12 cellular contexts compared by ENCODE assay signal in the genomic region with DNA sequence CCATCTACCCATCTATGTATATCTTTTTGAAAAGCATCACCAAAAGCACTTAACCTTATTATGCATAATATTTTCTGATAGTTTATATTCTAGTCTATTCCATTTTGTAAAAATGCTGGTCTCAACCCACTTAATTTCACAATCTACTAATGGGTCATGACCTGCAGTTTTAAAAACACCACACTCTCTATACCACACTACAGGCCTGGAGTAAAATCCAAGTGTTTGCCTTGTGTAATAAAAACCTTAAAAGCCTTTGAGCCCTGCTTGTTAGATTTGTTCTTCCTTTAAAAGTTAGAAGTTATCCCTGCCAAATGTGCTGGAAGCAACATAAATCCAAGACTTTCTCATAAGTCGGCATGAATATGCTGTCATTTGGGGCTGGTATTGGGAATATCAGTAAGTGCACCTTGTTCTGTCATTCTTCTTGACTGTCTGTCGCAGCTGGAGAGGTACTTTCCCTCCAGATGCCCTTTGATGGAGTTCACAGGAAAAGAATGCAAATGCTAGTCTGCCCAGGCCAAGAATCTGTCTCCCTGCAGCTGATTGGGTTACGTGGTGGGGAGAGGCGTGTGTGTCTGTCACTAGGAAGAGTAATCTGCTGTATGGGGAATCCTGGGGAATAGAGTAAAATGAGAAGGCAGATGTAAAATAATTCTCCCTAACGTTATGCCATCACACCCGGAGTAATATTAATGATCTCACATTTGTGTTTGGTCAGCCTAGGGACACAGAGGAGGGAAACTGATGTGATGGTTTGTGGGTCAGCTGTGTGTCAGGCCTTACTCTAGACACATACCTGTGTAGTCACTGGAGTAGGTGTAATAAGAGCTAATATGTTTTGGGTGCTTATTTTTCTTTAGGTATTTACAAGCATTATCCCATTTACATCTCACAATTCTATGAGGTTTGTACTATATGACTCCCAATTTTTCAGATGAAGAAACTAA.
DNase-seq lines count a peak whose midpoint lies in the region; ATAC-seq and TF ChIP-seq lines count a peak whose summit lies in the region.
"Had no signal": no experiment of that assay in that cellular context is flagged by ENCODE, and none has a peak within 500 bp of the region (broad histone marks: within the 10 kb centered on the region; RNA-seq: fewer than 3 reads in every experiment).

No MANE protein-coding gene starts in this region.

- no peak overlapping the region; the same call in 1 of the 2 replicates for H3K18ac ChIP-seq in IMR-90 (ENCODE audit: low read depth, low read length)

- H2BK5ac ChIP-seq in IMR-90 (ENCODE audit: low read depth, low read length, poor library complexity, severe bottlenecking): no peak overlapping the region

- H3K56ac ChIP-seq in IMR-90 (ENCODE audit: extremely low read depth, insufficient read depth, low read length): no peak overlapping the region

- WGBS in IMR-90 (ENCODE audit: extremely low coverage in 2 of 2, insufficient read length in 1 of 2), 2 experiments: no CpG with 5 or more reads among the region's 6 CpGs

- H3K4me1 Mint-ChIP-seq in nephron progenitor cell: peaks cover 32% of the 10 kb centered on the region

- H2BK20ac ChIP-seq in IMR-90 (ENCODE audit: low read depth, low read length): no peak overlapping the region

- no TSS peak for BruUV-seq in IMR-90 (replicated peaks; lab: Mats Ljungman, UMichigan)

- H3K9ac ChIP-seq in IMR-90 (ENCODE audit: low read depth, low read length) (no peak overlapping the region), fibroblast of lung (ENCODE audit: insufficient read depth, low read length) (no peak overlapping the region)

- dilution Hi-C loops in IMR-90 (cut with HindIII; ENCODE audit: low sequenced_read_pairs, unreplicated experiment): no loop called here

- H2BK15ac ChIP-seq in IMR-90 (ENCODE audit: low read depth, low read length): no peak overlapping the region

- H3K36me3 ChIP-seq in IMR-90 (ENCODE audit: control insufficient read depth, insufficient read depth, low read length) (no peaks in the 10 kb centered on the region), fibroblast of lung (ENCODE audit: control insufficient read depth, insufficient read depth, low read length) (no peaks in the 10 kb centered on the region)
- H3K36me3 ChIP-seq: upper lobe of left lung had no signal

- peaks cover 3% of the 10 kb centered on the region for H3K27me3 Mint-ChIP-seq in nephron progenitor cell (ENCODE audit: low read depth, poor library complexity)

- ATAC-seq in IMR-90 (ENCODE audit: low read depth) (peak; percentile 88), GM21526 (IDR thresholded peaks at IDR 0.05; ENCODE audit: low FRiP score, unreplicated experiment) (no peak), HG02938 (IDR thresholded peaks at IDR 0.05; ENCODE audit: unreplicated experiment) (no peak)
- ATAC-seq: K562 had no signal

- peak overlapping the region; percentile 83; the same call in 1 of the 2 replicates for H2AK5ac ChIP-seq in IMR-90 (ENCODE audit: low read depth, low read length)

- H4K91ac ChIP-seq in IMR-90 (ENCODE audit: insufficient read depth, low read depth, low read length): no peak overlapping the region

- H3K27ac ChIP-seq in IMR-90 (ENCODE audit: insufficient read depth, low read length) (no peak overlapping the region), fibroblast of lung (ENCODE audit: insufficient read depth, low read length) (no peak overlapping the region)
- H3K27ac ChIP-seq: upper lobe of left lung had no signal

- TF ChIP-seq RAD21 in IMR-90 (IDR thresholded peaks at IDR 0.05; ENCODE audit: low read length): no peak

- TF ChIP-seq POLR2A in IMR-90 (IDR thresholded peaks at IDR 0.05; ENCODE audit: low read depth, low read length): no peak

- no peak overlapping the region for H3K4me3 ChIP-seq in IMR-90 (ENCODE audit: insufficient read depth, low read depth, low read length)
- H3K4me3 ChIP-seq in fibroblast of lung (replicated peaks in 1 of 4; ENCODE audit: control extremely low read depth in 1 of 4, insufficient read depth in 1 of 4, low read depth in 3 of 4, low read length in 4 of 4): no peak overlapping the region
- H3K4me3 ChIP-seq: K562, upper lobe of left lung had no signal

- H3K9me3 ChIP-seq in IMR-90 (ENCODE audit: control insufficient read depth, insufficient read depth, low read length) (peaks cover 5% of the 10 kb centered on the region), fibroblast of lung (ENCODE audit: control insufficient read depth, insufficient read depth, low read depth, low read length) (no peaks in the 10 kb centered on the region)
- H3K9me3 ChIP-seq: upper lobe of left lung had no signal

- H3K23ac ChIP-seq in IMR-90 (ENCODE audit: low read depth, low read length): peak overlapping the region; percentile 52; the same call in 1 of the 2 replicates

- CTCF ChIA-PET in IMR-90 (lab: Yijun Ruan, JAX): no interaction called here

- peaks cover 6% of the 10 kb centered on the region for H3K4me1 ChIP-seq in IMR-90 (ENCODE audit: control insufficient read depth, insufficient read depth, low read length)
- H3K4me1 ChIP-seq in fibroblast of lung (ENCODE audit: control insufficient read depth, extremely low read depth, insufficient read depth, low read length): no peaks in the 10 kb centered on the region

- no peaks in the 10 kb centered on the region for H3K9me1 ChIP-seq in IMR-90 (ENCODE audit: insufficient read depth, low read length)

- no peak overlapping the region for H3K4me2 ChIP-seq in IMR-90 (ENCODE audit: low read depth, low read length)
- no peak overlapping the region for H3K4me2 ChIP-seq in fibroblast of lung (ENCODE audit: extremely low read depth, insufficient read depth, low read length)

- no peak overlapping the region for H3K4ac ChIP-seq in IMR-90 (ENCODE audit: low read depth, low read length)

- no peaks in the 10 kb centered on the region for H3K79me1 ChIP-seq in IMR-90 (ENCODE audit: low read depth in 1 of 2, low read length in 2 of 2)

- DNase-seq in Caki2 (ENCODE audit: low read depth) (peak; percentile 16), IMR-90 (peak; percentile 49), fibroblast of lung (ENCODE audit: low read depth in 2 of 2) (peak; percentile 70 to 73), nephron progenitor cell (peak; percentile 15), RPMI8226 (no peak)
- DNase-seq in stimulated activated CD4-positive, alpha-beta T cell treated with anti-CD3 and anti-CD28 coated beads, Interleukin-4, amount 100 ng/mL, for 4 hours: no peak
- DNase-seq: activated CD4-positive, CD25-positive, alpha-beta regulatory T cell treated with anti-CD3 and anti-CD28 coated beads, Interleukin-2, amount 50 U/mL, for 72 hours; upper lobe of left lung had no signal

- TF ChIP-seq CTCF in IMR-90 (conservative IDR thresholded peaks at IDR 0.05; ENCODE audit: low read depth, low read length) (no peak), fibroblast of lung (conservative IDR thresholded peaks at IDR 0.05 in 1 of 2, IDR thresholded peaks at IDR 0.05 in 1 of 2; ENCODE audit: low read depth in 1 of 2, low read length in 2 of 2) (no peak), nephron progenitor cell (IDR thresholded peaks at IDR 0.05) (no peak)

- H3K14ac ChIP-seq in IMR-90 (replicated peaks; ENCODE audit: low read depth, low read length): 0 out of 2 replicates have a peak overlapping the region, but pooled peaks have one; percentile 15

- no peaks in the 10 kb centered on the region for H3K36me3 Mint-ChIP-seq in nephron progenitor cell (ENCODE audit: low read depth)

- POLR2A ChIA-PET in IMR-90 (lab: Charles Lee; ENCODE audit: unreplicated experiment): no interaction called here

- intact Hi-C loops in IMR-90 (cut with micrococcal nuclease): no loop called here

- no peaks in the 10 kb centered on the region for H3K9me3 Mint-ChIP-seq in nephron progenitor cell

- in situ Hi-C loops in Caki2 (cut with HindIII; ENCODE audit: low pct_unique_long_range_greater_than_20kb, low sequenced_read_pairs) (no loop called here), IMR-90 (cut with MboI; ENCODE audit: low sequenced_read_pairs) (no loop called here)

- H3K4me3 Mint-ChIP-seq in nephron progenitor cell: peak overlapping the region; percentile 22
- H3K4me3 Mint-ChIP-seq: B cell had no signal

- H3K27me3 ChIP-seq in IMR-90 (ENCODE audit: control insufficient read depth, insufficient read depth, low read length) (no peaks in the 10 kb centered on the region; the same call in 1 of the 2 replicates), fibroblast of lung (ENCODE audit: control insufficient read depth, insufficient read depth, low read length) (no peaks in the 10 kb centered on the region)
- H3K27me3 ChIP-seq: upper lobe of left lung had no signal

- H4K20me1 ChIP-seq in IMR-90 (ENCODE audit: insufficient read depth, low read length) (no peaks in the 10 kb centered on the region), fibroblast of lung (ENCODE audit: control insufficient read depth, extremely low read depth, insufficient read depth, low read length) (no peaks in the 10 kb centered on the region)

- no peak overlapping the region for H2BK120ac ChIP-seq in IMR-90 (ENCODE audit: low read depth, low read length)

- no peak overlapping the region for H4K8ac ChIP-seq in IMR-90 (ENCODE audit: low read depth in 2 of 2, low read length in 2 of 2)

- no peaks in the 10 kb centered on the region for H3K79me2 ChIP-seq in fibroblast of lung (ENCODE audit: control insufficient read depth, insufficient read depth, low read length)

- H2AK9ac ChIP-seq in IMR-90 (replicated peaks; ENCODE audit: low read depth, low read length, poor library complexity): no peak overlapping the region

- H3K27ac Mint-ChIP-seq in nephron progenitor cell: no peak overlapping the region
- H3K27ac Mint-ChIP-seq: B cell had no signal

- H4K5ac ChIP-seq in IMR-90 (ENCODE audit: low read depth, low read length): no peak overlapping the region

- H2AFZ ChIP-seq in IMR-90 (replicated peaks; ENCODE audit: low read length, poor library complexity): peak overlapping the region; percentile 18
- no peak overlapping the region for H2AFZ ChIP-seq in fibroblast of lung (ENCODE audit: low read length)

TF ChIP-seq in IMR-90, 13 proteins besides CTCF, POLR2A, EP300 and RAD21 (continues in another document):
- TF ChIP-seq FOS (IDR thresholded peaks at IDR 0.05; ENCODE audit: low read depth, low read length) (no peak), BHLHE40 (IDR thresholded peaks at IDR 0.05; ENCODE audit: low read depth, low read length) (no peak), CHD1 (IDR thresholded peaks at IDR 0.05; ENCODE audit: low read depth, low read length) (no peak), MAZ (IDR thresholded peaks at IDR 0.05; ENCODE audit: borderline replicate concordance, low read depth, low read length) (no peak), MAFK (IDR thresholded peaks at IDR 0.05; ENCODE audit: low read depth, low read length) (no peak), SMC3 (IDR thresholded peaks at IDR 0.05; ENCODE audit: low read depth, low read length) (no peak), CEBPB (IDR thresholded peaks at IDR 0.05; ENCODE audit: low read depth, low read length) (no peak), RFX5 (IDR thresholded peaks at IDR 0.05; ENCODE audit: low read depth, low read length) (no peak), NFE2L2 (IDR thresholded peaks at IDR 0.05; ENCODE audit: low read depth, low read length) (no peak)

Comparison
In these comparisons a context has a peak if more than half of its experiments do, and no peak if none do; other contexts are left out.
1. DNase-seq: peak in Caki2 (single experiment), IMR-90 (single experiment), fibroblast of lung (2 of 2) and nephron progenitor cell (single experiment); none in stimulated activated CD4-positive, alpha-beta T cell treated with anti-CD3 and anti-CD28 coated beads, Interleukin-4, amount 100 ng/mL, for 4 hours (0 of 2) and RPMI8226 (single experiment).